In genomic region chr11:2521681-2522630, GRCh38 we compare ENCODE assay signal across 14 cellular contexts.
DNase-seq lines count a peak whose midpoint lies in the region; ATAC-seq and TF ChIP-seq lines count a peak whose summit lies in the region.
"Had no signal": no experiment of that assay in that cellular context is flagged by ENCODE, and none has a peak within 500 bp of the region (broad histone marks: within the 10 kb centered on the region; RNA-seq: fewer than 3 reads in every experiment).

No MANE protein-coding gene starts in this region.

- no peaks in the 10 kb centered on the region for H3K36me3 ChIP-seq in colonic mucosa
- no peaks in the 10 kb centered on the region for H3K36me3 ChIP-seq in uterus

- in situ Hi-C loops in G401 (cut with HindIII; ENCODE audit: low sequenced_read_pairs) = no loop called here

- no peak overlapping the region for H3K9ac ChIP-seq in colonic mucosa (ENCODE audit: low read depth in 2 of 2, low read length in 2 of 2)

- no peaks in the 10 kb centered on the region for H3K9me3 Mint-ChIP-seq in natural killer cell
- H3K9me3 Mint-ChIP-seq in stimulated activated effector memory CD8-positive, alpha-beta T cell treated with anti-CD3 and anti-CD28 coated beads, Interleukin-12 subunit alpha, Interleukin-12 subunit beta, amount 100 ng/mL, for 72 hours = no peaks in the 10 kb centered on the region

- no peak overlapping the region for H3K27ac ChIP-seq in colonic mucosa
- H3K27ac ChIP-seq in uterus = no peak overlapping the region

- no peaks in the 10 kb centered on the region for H3K27me3 ChIP-seq in colonic mucosa
- H3K27me3 ChIP-seq in uterus = no peaks in the 10 kb centered on the region

- ATAC-seq in natural killer cell = no peak
- no peak for ATAC-seq in stimulated activated effector memory CD8-positive, alpha-beta T cell treated with anti-CD3 and anti-CD28 coated beads, Interleukin-12 subunit alpha, Interleukin-12 subunit beta, amount 100 ng/mL, for 72 hours
- no peak for ATAC-seq in GM18868 (IDR thresholded peaks at IDR 0.05; ENCODE audit: unreplicated experiment)
- ATAC-seq: GM12878 had no signal

- H3K4me1 ChIP-seq in colonic mucosa (no peaks in the 10 kb centered on the region), uterus (no peaks in the 10 kb centered on the region)

- no peaks in the 10 kb centered on the region for H3K9me3 ChIP-seq in colonic mucosa
- no peaks in the 10 kb centered on the region for H3K9me3 ChIP-seq in uterus

- H3K4me1 Mint-ChIP-seq in natural killer cell = peaks cover 0 to 3% of the 10 kb centered on the region in 2 donors
- peaks cover 11% of the 10 kb centered on the region for H3K4me1 Mint-ChIP-seq in stimulated activated effector memory CD8-positive, alpha-beta T cell treated with anti-CD3 and anti-CD28 coated beads, Interleukin-12 subunit alpha, Interleukin-12 subunit beta, amount 100 ng/mL, for 72 hours

- intact Hi-C loops in colonic mucosa (cut with DNase I) = loop anchor here (10.0 kb wide), 1 partner anchor 317 kb away; no protein-coding TSS in a partner anchor
- intact Hi-C loops in natural killer cell (cut with micrococcal nuclease) = no loop called here
- intact Hi-C loops in uterus (cut with DNase I; ENCODE audit: low total_unique reads) = no loop called here

- H3K4me3 ChIP-seq in colonic mucosa (no peak overlapping the region), uterus (no peak overlapping the region)
- H3K4me3 ChIP-seq: GM12878, smooth muscle cell had no signal

- H3K4me3 Mint-ChIP-seq in natural killer cell = no peak overlapping the region
- H3K4me3 Mint-ChIP-seq in stimulated activated effector memory CD8-positive, alpha-beta T cell treated with anti-CD3 and anti-CD28 coated beads, Interleukin-12 subunit alpha, Interleukin-12 subunit beta, amount 100 ng/mL, for 72 hours = no peak overlapping the region

- no peaks in the 10 kb centered on the region for H3K36me3 Mint-ChIP-seq in natural killer cell
- H3K36me3 Mint-ChIP-seq in stimulated activated effector memory CD8-positive, alpha-beta T cell treated with anti-CD3 and anti-CD28 coated beads, Interleukin-12 subunit alpha, Interleukin-12 subunit beta, amount 100 ng/mL, for 72 hours = no peaks in the 10 kb centered on the region

- no peak overlapping the region for H3K27ac Mint-ChIP-seq in natural killer cell
- H3K27ac Mint-ChIP-seq in stimulated activated effector memory CD8-positive, alpha-beta T cell treated with anti-CD3 and anti-CD28 coated beads, Interleukin-12 subunit alpha, Interleukin-12 subunit beta, amount 100 ng/mL, for 72 hours = no peak overlapping the region

- TF ChIP-seq CTCF in colonic mucosa (IDR thresholded peaks at IDR 0.05) (no peak), natural killer cell (IDR thresholded peaks at IDR 0.05) (no peak), uterus (IDR thresholded peaks at IDR 0.05) (no peak)

- peak; percentile 0 for DNase-seq in activated naive CD4-positive, alpha-beta T cell treated with Interleukin-2 at 50 U/mL for 16 hours
- DNase-seq in activated naive CD4-positive, alpha-beta T cell (lab: John Stamatoyannopoulos, UW) = no peak
- DNase-seq in colonic mucosa (peak; percentile 9), natural killer cell (peak; percentile 12), uterus (peak; percentile 9 to 10), G401 (ENCODE audit: low spot score) (no peak)
- no peak for DNase-seq in stimulated activated effector memory CD8-positive, alpha-beta T cell treated with anti-CD3 and anti-CD28 coated beads, Interleukin-12 subunit alpha, Interleukin-12 subunit beta, amount 100 ng/mL, for 72 hours (ENCODE audit: low spot score in 2 of 2)
- DNase-seq: NCI-H1436 treated with DMSO at 0.1 percent for 48 hours, NCI-H526, SHP77, trophoblast cell had no signal

- no peak for TF ChIP-seq POLR2A in uterus (IDR thresholded peaks at IDR 0.05)

- H3K27me3 Mint-ChIP-seq in natural killer cell (ENCODE audit: low read depth in 2 of 2) = peaks cover 13 to 18% of the 10 kb centered on the region in 2 donors

Comparison
In these comparisons a context has a peak if more than half of its experiments do, and no peak if none do; other contexts are left out.
1. DNase-seq: peak in activated naive CD4-positive, alpha-beta T cell treated with Interleukin-2 at 50 U/mL for 16 hours (single experiment), colonic mucosa (single experiment), natural killer cell (single experiment) and uterus (2 of 2); none in activated naive CD4-positive, alpha-beta T cell (0 of 4), stimulated activated effector memory CD8-positive, alpha-beta T cell treated with anti-CD3 and anti-CD28 coated beads, Interleukin-12 subunit alpha, Interleukin-12 subunit beta, amount 100 ng/mL, for 72 hours (0 of 2) and G401 (single experiment).